In genomic region chr14:99173086-99173485, GRCh38 we compare ENCODE assay signal across 12 cellular contexts.
"Had no signal": no experiment of that assay in that cellular context is flagged by ENCODE, and none has a peak within 500 bp of the region (broad histone marks: within the 10 kb centered on the region; RNA-seq: fewer than 3 reads in every experiment).

No MANE protein-coding gene starts in this region.

- H3K36me3 ChIP-seq: right atrium auricular region, transverse colon had no signal

- ATAC-seq: body of pancreas; effector memory CD8-positive, alpha-beta T cell had no signal

- H3K27ac ChIP-seq: body of pancreas, right atrium auricular region, transverse colon had no signal

- H3K4me2 ChIP-seq: smooth muscle cell had no signal

- DNase-seq: activated CD4-positive, alpha-beta T cell treated with anti-CD3 and anti-CD28 coated beads for 1 hour; activated CD4-positive, alpha-beta T cell treated with anti-CD3 and anti-CD28 coated beads, Interleukin-2, amount 50 U/mL, for 48 hours; activated T-cell treated with anti-CD3 and anti-CD28 coated beads, Interleukin-2, amount 50 U/mL, for 1 hour; amniotic stem cell; body of pancreas; effector memory CD8-positive, alpha-beta T cell; SW 1271; T-helper 9 cell; transverse colon had no signal

- H3K27me3 ChIP-seq: body of pancreas, right atrium auricular region, transverse colon had no signal

- H3K4me1 ChIP-seq: body of pancreas, right atrium auricular region had no signal

- H3K4me3 Mint-ChIP-seq: central memory CD8-positive, alpha-beta T cell; effector memory CD8-positive, alpha-beta T cell had no signal

- H3K4me3 ChIP-seq: body of pancreas, right atrium auricular region, smooth muscle cell, transverse colon had no signal

- H3K9me3 ChIP-seq: body of pancreas, right atrium auricular region, transverse colon had no signal

- H3K9me3 Mint-ChIP-seq: central memory CD8-positive, alpha-beta T cell; effector memory CD8-positive, alpha-beta T cell had no signal

- H3K27me3 Mint-ChIP-seq: central memory CD8-positive, alpha-beta T cell; effector memory CD8-positive, alpha-beta T cell had no signal
